19 cellular contexts compared by ENCODE assay signal in genomic region chr20:20843982-20844381, GRCh38.
DNase-seq lines count a peak whose midpoint lies in the region; ATAC-seq and TF ChIP-seq lines count a peak whose summit lies in the region.
"Had no signal": no experiment of that assay in that cellular context is flagged by ENCODE, and none has a peak within 500 bp of the region (broad histone marks: within the 10 kb centered on the region; RNA-seq: fewer than 3 reads in every experiment).

No MANE protein-coding gene starts in this region.

- H2AFZ ChIP-seq in Loucy (ENCODE audit: low read length): no peak overlapping the region

- H3K27ac ChIP-seq in WERI-Rb-1: no peak overlapping the region
- H3K27ac ChIP-seq: right atrium auricular region had no signal

- H3K4me2 ChIP-seq in Loucy (ENCODE audit: low read depth, low read length, poor library complexity, severe bottlenecking): no peak overlapping the region

- no peak overlapping the region for H3K4me3 ChIP-seq in Loucy (ENCODE audit: low read length, poor library complexity, severe bottlenecking)
- H3K4me3 ChIP-seq in WERI-Rb-1 (ENCODE audit: low read depth, low read length): no peak overlapping the region
- H3K4me3 ChIP-seq: right atrium auricular region had no signal

- in situ Hi-C loops in GM13977 (cut with MboI; ENCODE audit: low pct_unique_long_range_greater_than_20kb, low sequenced_read_pairs, unreplicated experiment): no loop called here

- TF ChIP-seq CTCF in GM13977 (IDR thresholded peaks at IDR 0.05; ENCODE audit: extremely low read depth, insufficient read depth, missing control alignments) (peak; percentile 1), Loucy (conservative IDR thresholded peaks at IDR 0.05; ENCODE audit: low read length) (peak; percentile 33; the same call in 1 of the 2 replicates), WERI-Rb-1 (IDR thresholded peaks at IDR 0.05; ENCODE audit: low read depth, low read length) (0 out of 2 replicates have a peak, but pooled peaks have one; percentile 27)

- H3K9me3 ChIP-seq in Loucy (ENCODE audit: insufficient read depth, low read depth, low read length) (no peaks in the 10 kb centered on the region), WERI-Rb-1 (ENCODE audit: severe bottlenecking) (no peaks in the 10 kb centered on the region)
- H3K9me3 ChIP-seq: right atrium auricular region had no signal

- no peaks in the 10 kb centered on the region for H3F3A ChIP-seq in Loucy (ENCODE audit: low read depth)

- H3K27me3 ChIP-seq in Loucy (ENCODE audit: insufficient read depth, low read length, poor library complexity, severe bottlenecking) (no peaks in the 10 kb centered on the region), WERI-Rb-1 (ENCODE audit: insufficient read depth, low read depth, severe bottlenecking) (peaks cover 70% of the 10 kb centered on the region)
- H3K27me3 ChIP-seq: right atrium auricular region had no signal

- DNase-seq in GM13977 (ENCODE audit: low spot score) (no peak), WERI-Rb-1 (no peak), medulla oblongata (ENCODE audit: extremely low spot score) (peak; percentile 36), HuH-7 (ENCODE audit: low spot score) (no peak)
- DNase-seq in activated CD4-positive, alpha-beta T cell treated with anti-CD3 and anti-CD28 coated beads, Interleukin-2, amount 50 U/mL, for 4 hours: no peak
- DNase-seq: activated CD4-positive, alpha-beta T cell treated with anti-CD3 and anti-CD28 coated beads, Interleukin-2, amount 50 U/mL, for 1 hour; activated naive CD8-positive, alpha-beta T cell treated with anti-CD3 and anti-CD28 coated beads, Interleukin-2, amount 10 ng/mL, durations not matched to agents 7 days and 5 days; activated T-cell treated with anti-CD3 and anti-CD28 coated beads, Interleukin-2, amount 50 U/mL, for 4 hours; Calu3; GDM1; IMR-90; kidney; midbrain; NCI-H1105 treated with DMSO at 0.1 percent for 48 hours; NK-92 treated with Interleukin-12 subunit alpha and Interleukin-12 subunit beta, amount 100 ng/mL, for 24 hours; stimulated activated CD4-positive, alpha-beta T cell treated with anti-CD3 and anti-CD28 coated beads, Interleukin-2, amount 100 ng/mL, for 24 hours had no signal

- no peak overlapping the region for H3K9ac ChIP-seq in Loucy (ENCODE audit: low read depth, low read length, poor library complexity, severe bottlenecking)

- no peaks in the 10 kb centered on the region for H3K79me2 ChIP-seq in Loucy (ENCODE audit: insufficient read depth, low read length)

- no peaks in the 10 kb centered on the region for H3K9me2 ChIP-seq in Loucy (replicated peaks; ENCODE audit: low read depth, low read length)

- H3K36me3 ChIP-seq in Loucy (ENCODE audit: insufficient read depth, low read length) (no peaks in the 10 kb centered on the region), WERI-Rb-1 (no peaks in the 10 kb centered on the region)
- H3K36me3 ChIP-seq: right atrium auricular region had no signal

- H4K20me1 ChIP-seq in Loucy (ENCODE audit: insufficient read depth, low read length, poor library complexity, severe bottlenecking): no peaks in the 10 kb centered on the region

- ATAC-seq in HG03571 (IDR thresholded peaks at IDR 0.05; ENCODE audit: unreplicated experiment): no peak
- ATAC-seq: activated T-cell treated with anti-CD3 and anti-CD28 coated beads, Interleukin-2, amount 50 U/mL, for 4 hours had no signal

- no peaks in the 10 kb centered on the region for H3K4me1 ChIP-seq in Loucy (ENCODE audit: insufficient read depth, low read length, poor library complexity, severe bottlenecking)
- H3K4me1 ChIP-seq: right atrium auricular region had no signal
